Comparison of ENCODE assay signal across 14 cellular contexts in genomic region chr3:63980019-63980418, GRCh38. TPM values are rescaled to one million over a fixed set of nuclear protein-coding genes. Genes with fewer than 3 reads are reported as not detected.
DNase-seq lines count a peak whose midpoint lies in the region; ATAC-seq and TF ChIP-seq lines count a peak whose summit lies in the region.
"Had no signal": no experiment of that assay in that cellular context is flagged by ENCODE, and none has a peak within 500 bp of the region (broad histone marks: within the 10 kb centered on the region; RNA-seq: fewer than 3 reads in every experiment).

No MANE protein-coding gene starts in this region.

- no peaks in the 10 kb centered on the region for H3K9me3 Mint-ChIP-seq in stimulated activated naive CD8-positive, alpha-beta T cell treated with anti-CD3 and anti-CD28 coated beads, Interleukin-15, Interleukin-2, amounts not matched to agents 100 ng/mL and 50 ng/mL, for 24 hours
- H3K9me3 Mint-ChIP-seq in activated naive CD8-positive, alpha-beta T cell treated with anti-CD3 and anti-CD28 coated beads, Interleukin-2, amount 50 U/mL, for 24 hours, result no peaks in the 10 kb centered on the region
- H3K9me3 Mint-ChIP-seq in mesothelial cell of epicardium (no peaks in the 10 kb centered on the region), type B pancreatic cell (no peaks in the 10 kb centered on the region)

- TF ChIP-seq CTCF in mesothelial cell of epicardium (IDR thresholded peaks at IDR 0.05; ENCODE audit: unreplicated experiment), result no peak
- no peak for TF ChIP-seq CTCF in type B pancreatic cell (conservative IDR thresholded peaks at IDR 0.05)

- H3K4me1 Mint-ChIP-seq in stimulated activated naive CD8-positive, alpha-beta T cell treated with anti-CD3 and anti-CD28 coated beads, Interleukin-15, Interleukin-2, amounts not matched to agents 100 ng/mL and 50 ng/mL, for 24 hours (ENCODE audit: low read depth), result peaks cover 86% of the 10 kb centered on the region
- H3K4me1 Mint-ChIP-seq in activated naive CD8-positive, alpha-beta T cell treated with anti-CD3 and anti-CD28 coated beads, Interleukin-2, amount 50 U/mL, for 24 hours, result peaks cover 87% of the 10 kb centered on the region
- H3K4me1 Mint-ChIP-seq in mesothelial cell of epicardium (peaks cover 42% of the 10 kb centered on the region), type B pancreatic cell (ENCODE audit: unreplicated experiment) (peaks cover 23% of the 10 kb centered on the region)

- no peaks in the 10 kb centered on the region for H3K27me3 Mint-ChIP-seq in stimulated activated naive CD8-positive, alpha-beta T cell treated with anti-CD3 and anti-CD28 coated beads, Interleukin-15, Interleukin-2, amounts not matched to agents 100 ng/mL and 50 ng/mL, for 24 hours
- H3K27me3 Mint-ChIP-seq in activated naive CD8-positive, alpha-beta T cell treated with anti-CD3 and anti-CD28 coated beads, Interleukin-2, amount 50 U/mL, for 24 hours, result no peaks in the 10 kb centered on the region
- no peaks in the 10 kb centered on the region for H3K27me3 Mint-ChIP-seq in mesothelial cell of epicardium (ENCODE audit: low read depth)
- no peaks in the 10 kb centered on the region for H3K27me3 Mint-ChIP-seq in type B pancreatic cell

- no peak for ATAC-seq in stimulated activated naive CD8-positive, alpha-beta T cell treated with anti-CD3 and anti-CD28 coated beads, Interleukin-15, Interleukin-2, amounts not matched to agents 100 U/mL and 50 U/mL, for 24 hours
- no peak for ATAC-seq in activated naive CD8-positive, alpha-beta T cell treated with anti-CD3 and anti-CD28 coated beads, Interleukin-2, amount 50 U/mL, for 24 hours
- ATAC-seq: left lung had no signal

- H3K4me3 Mint-ChIP-seq in stimulated activated naive CD8-positive, alpha-beta T cell treated with anti-CD3 and anti-CD28 coated beads, Interleukin-15, Interleukin-2, amounts not matched to agents 100 ng/mL and 50 ng/mL, for 24 hours, result peak overlapping the region; percentile 79
- peak overlapping the region; percentile 76 for H3K4me3 Mint-ChIP-seq in activated naive CD8-positive, alpha-beta T cell treated with anti-CD3 and anti-CD28 coated beads, Interleukin-2, amount 50 U/mL, for 24 hours
- H3K4me3 Mint-ChIP-seq in mesothelial cell of epicardium (no peak overlapping the region), type B pancreatic cell (no peak overlapping the region)

- no peak for DNase-seq in stimulated activated naive CD8-positive, alpha-beta T cell treated with anti-CD3 and anti-CD28 coated beads, Interleukin-15, Interleukin-2, amounts not matched to agents 100 U/mL and 50 U/mL, for 24 hours
- DNase-seq in activated naive CD8-positive, alpha-beta T cell treated with anti-CD3 and anti-CD28 coated beads, Interleukin-2, amount 50 U/mL, for 24 hours, result no peak
- DNase-seq in mesothelial cell of epicardium (ENCODE audit: low spot score in 2 of 2, unreplicated experiment in 2 of 2), result no peak
- no peak for DNase-seq in ureter (ENCODE audit: low spot score)
- no peak for DNase-seq in type B pancreatic cell (ENCODE audit: extremely low spot score, unreplicated experiment)
- DNase-seq in activated gamma-delta T cell (lab: John Stamatoyannopoulos, UW), result no peak
- DNase-seq: left lung; NCI-H1930; NCI-H524 treated with DMSO at 0.1 percent for 48 hours; OCI-M1; retina; stimulated activated CD4-positive, alpha-beta T cell treated with anti-CD3 and anti-CD28 coated beads, Interleukin-1b, Interleukin-23, amount 100 ng/mL, for 48 hours; stimulated activated CD8-positive, alpha-beta memory T cell treated with anti-CD3 and anti-CD28 coated beads, Interleukin-4, amount 100 ng/mL, for 48 hours had no signal

- H3K36me3 Mint-ChIP-seq in stimulated activated naive CD8-positive, alpha-beta T cell treated with anti-CD3 and anti-CD28 coated beads, Interleukin-15, Interleukin-2, amounts not matched to agents 100 ng/mL and 50 ng/mL, for 24 hours (ENCODE audit: low read depth), result peaks cover 51% of the 10 kb centered on the region
- H3K36me3 Mint-ChIP-seq in activated naive CD8-positive, alpha-beta T cell treated with anti-CD3 and anti-CD28 coated beads, Interleukin-2, amount 50 U/mL, for 24 hours (ENCODE audit: low read depth), result peaks cover 33% of the 10 kb centered on the region
- peaks cover 13% of the 10 kb centered on the region for H3K36me3 Mint-ChIP-seq in mesothelial cell of epicardium
- H3K36me3 Mint-ChIP-seq in type B pancreatic cell, result peaks cover 18% of the 10 kb centered on the region

- H3K27ac Mint-ChIP-seq in stimulated activated naive CD8-positive, alpha-beta T cell treated with anti-CD3 and anti-CD28 coated beads, Interleukin-15, Interleukin-2, amounts not matched to agents 100 ng/mL and 50 ng/mL, for 24 hours, result peak overlapping the region; percentile 93
- peak overlapping the region; percentile 93 for H3K27ac Mint-ChIP-seq in activated naive CD8-positive, alpha-beta T cell treated with anti-CD3 and anti-CD28 coated beads, Interleukin-2, amount 50 U/mL, for 24 hours
- H3K27ac Mint-ChIP-seq in mesothelial cell of epicardium, result peak overlapping the region; percentile 75
- no peak overlapping the region for H3K27ac Mint-ChIP-seq in type B pancreatic cell

RNA-seq across cellular contexts. Expression of gene PSMD6, which starts 43.3 kb away (rescaled TPM):
- total RNA-seq in mesothelial cell of epicardium, result 70.1 to 74.9 TPM (median 73.4 TPM) in 3 replicates
- 69.6 TPM for total RNA-seq in ureter
- 68.1 and 81.4 TPM in 2 replicates for total RNA-seq in type B pancreatic cell (ENCODE audit: low replicate concordance)

Comparison
In these comparisons a context has a peak if more than half of its experiments do, and no peak if none do; other contexts are left out.
1. H3K4me3 Mint-ChIP-seq: peak in stimulated activated naive CD8-positive, alpha-beta T cell treated with anti-CD3 and anti-CD28 coated beads, Interleukin-15, Interleukin-2, amounts not matched to agents 100 ng/mL and 50 ng/mL, for 24 hours (single experiment) and activated naive CD8-positive, alpha-beta T cell treated with anti-CD3 and anti-CD28 coated beads, Interleukin-2, amount 50 U/mL, for 24 hours (single experiment); none in mesothelial cell of epicardium (single experiment) and type B pancreatic cell (single experiment).